In genomic region chr7:149771696-149772235, GRCh38 we compare ENCODE assay signal across 8 cellular contexts. TPM values are rescaled to one million over a fixed set of nuclear protein-coding genes. Genes with fewer than 3 reads are reported as not detected.
DNase-seq lines count a peak whose midpoint lies in the region; ATAC-seq and TF ChIP-seq lines count a peak whose summit lies in the region.

No MANE protein-coding gene starts in this region.

- H3K4me1 ChIP-seq in GM23248 (ENCODE audit: insufficient read depth) = no peaks in the 10 kb centered on the region
- H3K4me1 ChIP-seq in Karpas-422 (ENCODE audit: low read length) = peaks cover 15% of the 10 kb centered on the region
- no peaks in the 10 kb centered on the region for H3K4me1 ChIP-seq in RWPE2 (ENCODE audit: insufficient read depth, poor library complexity, severe bottlenecking)
- H3K4me1 ChIP-seq in gastroesophageal sphincter = peaks cover 0 to 51% (median 9%) of the 10 kb centered on the region in 3 donors
- H3K4me1 ChIP-seq in subcutaneous abdominal adipose tissue (ENCODE audit: control insufficient read depth in 5 of 5, insufficient read depth in 5 of 5, low read length in 5 of 5) = peaks cover 2 to 43% (median 32%) of the 10 kb centered on the region in 5 donors

- TF ChIP-seq EP300 in gastroesophageal sphincter (IDR thresholded peaks at IDR 0.05) = no peak

- peak; percentile 90 for ATAC-seq in RWPE2 (ENCODE audit: low read depth)
- ATAC-seq in gastroesophageal sphincter = peak; percentile 96

- H3K27ac ChIP-seq in GM23248 (no peak overlapping the region), Karpas-422 (ENCODE audit: low read length) (no peak overlapping the region), RWPE2 (ENCODE audit: poor library complexity, severe bottlenecking) (no peak overlapping the region), gastroesophageal sphincter (peak overlapping the region in 3 of 4 donors; percentile 75 to 83 (median 79)), subcutaneous abdominal adipose tissue (ENCODE audit: low read depth, low read length) (no peak overlapping the region)

- H3K36me3 ChIP-seq in GM23248 (ENCODE audit: low read depth) (no peaks in the 10 kb centered on the region), Karpas-422 (ENCODE audit: insufficient read depth, low read length) (no peaks in the 10 kb centered on the region), RWPE2 (ENCODE audit: low read depth) (no peaks in the 10 kb centered on the region), gastroesophageal sphincter (peaks cover 0 to 28% of the 10 kb centered on the region in 2 donors), subcutaneous abdominal adipose tissue (ENCODE audit: control insufficient read depth in 5 of 5, insufficient read depth in 5 of 5, low read length in 5 of 5) (peaks cover 0 to 20% (median 7%) of the 10 kb centered on the region in 5 donors)

- H3F3A ChIP-seq in GM23248 (ENCODE audit: insufficient read depth) = no peaks in the 10 kb centered on the region

- in situ Hi-C loops in GM23248 (cut with MboI) = no loop called here

- no peaks in the 10 kb centered on the region for H3K9me3 ChIP-seq in GM23248 (ENCODE audit: low read depth)
- H3K9me3 ChIP-seq in Karpas-422 (ENCODE audit: low read length) = no peaks in the 10 kb centered on the region
- no peaks in the 10 kb centered on the region for H3K9me3 ChIP-seq in RWPE2 (ENCODE audit: severe bottlenecking)
- H3K9me3 ChIP-seq in gastroesophageal sphincter = no peaks in the 10 kb centered on the region
- no peaks in the 10 kb centered on the region for H3K9me3 ChIP-seq in subcutaneous abdominal adipose tissue (ENCODE audit: control insufficient read depth in 5 of 5, low read length in 5 of 5)

- 4% methylated on average over 39 of the region's 39 CpGs; no CpG with 5 or more reads in 1 of the 2 experiments for WGBS in GM23248 (ENCODE audit: low coverage in 1 of 2, low lambda C conversion rate in 2 of 2, missing lambda C conversion rate in 2 of 2), 2 experiments
- 0% methylated on average over 12 of the region's 39 CpGs; no CpG with 5 or more reads in 1 of the 2 donors for WGBS in gastroesophageal sphincter (ENCODE audit: low coverage in 1 of 2), 2 donors

- H3K27me3 ChIP-seq in GM23248 (replicated peaks; ENCODE audit: insufficient read depth) (peaks cover 39% of the 10 kb centered on the region), Karpas-422 (ENCODE audit: low read length) (no peaks in the 10 kb centered on the region), RWPE2 (ENCODE audit: insufficient read depth, poor library complexity, severe bottlenecking) (peaks cover 40% of the 10 kb centered on the region), gastroesophageal sphincter (no peaks in the 10 kb centered on the region), subcutaneous abdominal adipose tissue (ENCODE audit: control insufficient read depth in 5 of 5, insufficient read depth in 4 of 5, low read length in 5 of 5) (peaks cover 0 to 2% (median 0%) of the 10 kb centered on the region in 5 donors)

- H3K9ac ChIP-seq in GM23248 (peak overlapping the region; percentile 25; the same call in 1 of the 2 replicates), Karpas-422 (ENCODE audit: low read length) (peak overlapping the region; percentile 75), subcutaneous abdominal adipose tissue (ENCODE audit: low read length in 5 of 5) (peak overlapping the region in 1 of 5 donors; percentile 66)

- H3K9me2 ChIP-seq in GM23248 (ENCODE audit: insufficient read depth) = no peaks in the 10 kb centered on the region
- no peaks in the 10 kb centered on the region for H3K9me2 ChIP-seq in Karpas-422 (replicated peaks; ENCODE audit: insufficient read depth, low read length)

- peak overlapping the region; percentile 76 for H3K4me3 ChIP-seq in GM23248
- peak overlapping the region; percentile 66; the same call in 1 of the 2 replicates for H3K4me3 ChIP-seq in Karpas-422 (ENCODE audit: low read length)
- peak overlapping the region; percentile 38 for H3K4me3 ChIP-seq in RWPE2 (ENCODE audit: severe bottlenecking)
- H3K4me3 ChIP-seq in gastroesophageal sphincter = peak overlapping the region; percentile 48 to 81
- H3K4me3 ChIP-seq in subcutaneous abdominal adipose tissue (ENCODE audit: low read depth in 1 of 5, low read length in 5 of 5) = peak overlapping the region; percentile 63 to 72 (median 70)

- H3K79me2 ChIP-seq in GM23248 (ENCODE audit: insufficient read depth) (no peaks in the 10 kb centered on the region), Karpas-422 (ENCODE audit: low read length) (no peaks in the 10 kb centered on the region)

- H4K20me1 ChIP-seq in GM23248 (ENCODE audit: insufficient read depth) (no peaks in the 10 kb centered on the region), Karpas-422 (ENCODE audit: insufficient read depth, low read depth, low read length) (no peaks in the 10 kb centered on the region)

- TF ChIP-seq POLR2A in gastroesophageal sphincter (IDR thresholded peaks at IDR 0.05) = no peak

- DNase-seq in EH (ENCODE audit: low read depth) (peak; percentile 91), GM23248 (peak; percentile 90), Karpas-422 (peak; percentile 94), RWPE2 (ENCODE audit: low spot score) (peak; percentile 80), activated gamma-delta T cell treated with Interleukin-2 at 50 U/mL for 16 hours (peak; percentile 80), non-pigmented ciliary epithelial cell (ENCODE audit: low read depth) (peak; percentile 13)

- H3K4me2 ChIP-seq in GM23248 (ENCODE audit: unreplicated experiment) (peak overlapping the region; percentile 59), Karpas-422 (ENCODE audit: low read depth, low read length, poor library complexity, severe bottlenecking) (peak overlapping the region; percentile 80)

- TF ChIP-seq CTCF in RWPE2 (IDR thresholded peaks at IDR 0.05; ENCODE audit: poor library complexity, severe bottlenecking) (no peak), gastroesophageal sphincter (IDR thresholded peaks at IDR 0.05) (no peak)

- H2AFZ ChIP-seq in GM23248 (peak overlapping the region; percentile 71), Karpas-422 (ENCODE audit: low read length) (peak overlapping the region; percentile 93)

RNA-seq across cellular contexts. Expression of gene ZNF467, which starts 1.6 kb away (rescaled TPM):
- total RNA-seq in GM23248 (2014; rRNA removed; shearing (Covaris generic)) = not detected in 2 replicates
- not detected in 2 replicates for polyA plus RNA-seq in GM23248 (2016; fragmentation: Nextera tagmentation; extraction: Ambion mirVana)
- total RNA-seq in Karpas-422 (2014; rRNA removed; shearing (Covaris generic); ENCODE audit: low replicate concordance) = 0.71 TPM in 1 of 2 replicates, not detected in the other
- 10 to 100 TPM in 1 of 4 donors, 1 to 10 TPM in 3; 4.2 to 15.4 (median 9.3) TPM for total RNA-seq in gastroesophageal sphincter

Comparison
In these comparisons a context has a peak if more than half of its experiments do, and no peak if none do; other contexts are left out.
1. DNase-seq: peak in every context shown above with its lines; median percentile 94 in Karpas-422; 91 in EH; 90 in GM23248; 80 in RWPE2; 80 in activated gamma-delta T cell treated with Interleukin-2 at 50 U/mL for 16 hours; 13 in non-pigmented ciliary epithelial cell.
2. H3K27ac ChIP-seq: peak in gastroesophageal sphincter (3 of 4); none in GM23248 (single experiment), Karpas-422 (single experiment), RWPE2 (single experiment) and subcutaneous abdominal adipose tissue (single experiment).
3. Peak in every context shown above with its lines, with median percentiles within 50 percentile points of each other: H3K4me3 ChIP-seq.